ENCODE assay signal across 2 cellular contexts in genomic region chr3:171835613-171836012, GRCh38.
TF ChIP-seq lines count a peak whose summit lies in the region.

No MANE protein-coding gene starts in this region.

TF ChIP-seq in liver, 16 proteins besides CTCF, POLR2A, EP300 and RAD21:
- TF ChIP-seq FOXA2 (IDR thresholded peaks at IDR 0.05) (no peak), SP1 (IDR thresholded peaks at IDR 0.05) (no peak), RXRA (IDR thresholded peaks at IDR 0.05) (no peak), GABPA (IDR thresholded peaks at IDR 0.05 in 1 of 2, conservative IDR thresholded peaks at IDR 0.05 in 1 of 2) (no peak), TAF1 (conservative IDR thresholded peaks at IDR 0.05) (no peak), MAX (IDR thresholded peaks at IDR 0.05) (no peak), HNF4G (IDR thresholded peaks at IDR 0.05) (no peak), NR2F2 (IDR thresholded peaks at IDR 0.05) (no peak), HNF4A (conservative IDR thresholded peaks at IDR 0.05) (no peak), FOXA1 (IDR thresholded peaks at IDR 0.05) (no peak), EGR1 (IDR thresholded peaks at IDR 0.05; ENCODE audit: low read depth in 2 of 2) (no peak), REST (IDR thresholded peaks at IDR 0.05) (no peak), YY1 (IDR thresholded peaks at IDR 0.05) (no peak), ATF3 (IDR thresholded peaks at IDR 0.05) (no peak), JUND (IDR thresholded peaks at IDR 0.05) (no peak)

TF ChIP-seq in HepG2, 621 proteins besides CTCF, POLR2A, EP300 and RAD21:
- TF ChIP-seq PAF1 (CRISPR knock-in tag; IDR thresholded peaks at IDR 0.05) = no peak
- TF ChIP-seq ZNF776 (CRISPR knock-in tag; IDR thresholded peaks at IDR 0.05) = no peak
- no peak for TF ChIP-seq GATAD1 (CRISPR knock-in tag; IDR thresholded peaks at IDR 0.05)
- TF ChIP-seq CERS6 (CRISPR knock-in tag; IDR thresholded peaks at IDR 0.05) = no peak
